1 cellular context compared by ENCODE assay signal in the genomic region with DNA sequence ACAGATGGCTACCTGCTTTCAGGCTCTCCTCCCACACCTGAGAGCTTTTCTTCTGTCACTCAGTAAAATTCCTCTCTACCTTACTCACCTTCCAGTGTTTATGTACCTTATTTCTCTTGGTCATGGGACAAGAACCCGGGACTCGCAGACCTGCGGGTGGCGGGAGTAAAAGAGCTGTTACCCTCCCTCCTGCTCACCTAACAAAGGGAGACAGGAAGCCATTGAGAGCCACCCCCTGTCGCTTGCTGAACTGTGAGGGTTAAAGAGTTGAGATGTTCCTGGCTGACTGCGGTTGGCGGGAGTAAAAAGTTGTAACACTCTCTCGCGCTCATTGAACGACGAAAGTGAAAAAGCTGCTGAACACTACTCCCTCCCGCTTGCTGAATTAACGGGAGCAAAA.
TF ChIP-seq lines count a peak whose summit lies in the region.

No MANE protein-coding gene starts in this region.

TF ChIP-seq in H1, 55 proteins besides CTCF, POLR2A, EP300 and RAD21:
- TF ChIP-seq CBX8 (IDR thresholded peaks at IDR 0.05; ENCODE audit: borderline replicate concordance, low read depth, low read length) (no peak), RFX5 (IDR thresholded peaks at IDR 0.05; ENCODE audit: borderline replicate concordance, low read depth, low read length) (no peak), HDAC2 (IDR thresholded peaks at IDR 0.05; ENCODE audit: borderline replicate concordance in 1 of 2, low read depth in 2 of 2, low read length in 2 of 2) (no peak), TEAD4 (IDR thresholded peaks at IDR 0.05; ENCODE audit: low read depth, low read length) (no peak), BRCA1 (IDR thresholded peaks at IDR 0.05; ENCODE audit: low read depth, low read length) (no peak)
- TF ChIP-seq, protein P1, sequence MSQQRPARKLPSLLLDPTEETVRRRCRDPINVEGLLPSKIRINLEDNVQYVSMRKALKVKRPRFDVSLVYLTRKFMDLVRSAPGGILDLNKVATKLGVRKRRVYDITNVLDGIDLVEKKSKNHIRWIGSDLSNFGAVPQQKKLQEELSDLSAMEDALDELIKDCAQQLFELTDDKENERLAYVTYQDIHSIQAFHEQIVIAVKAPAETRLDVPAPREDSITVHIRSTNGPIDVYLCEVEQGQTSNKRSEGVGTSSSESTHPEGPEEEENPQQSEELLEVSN (IDR thresholded peaks at IDR 0.05) = no peak
